In the genomic region with DNA sequence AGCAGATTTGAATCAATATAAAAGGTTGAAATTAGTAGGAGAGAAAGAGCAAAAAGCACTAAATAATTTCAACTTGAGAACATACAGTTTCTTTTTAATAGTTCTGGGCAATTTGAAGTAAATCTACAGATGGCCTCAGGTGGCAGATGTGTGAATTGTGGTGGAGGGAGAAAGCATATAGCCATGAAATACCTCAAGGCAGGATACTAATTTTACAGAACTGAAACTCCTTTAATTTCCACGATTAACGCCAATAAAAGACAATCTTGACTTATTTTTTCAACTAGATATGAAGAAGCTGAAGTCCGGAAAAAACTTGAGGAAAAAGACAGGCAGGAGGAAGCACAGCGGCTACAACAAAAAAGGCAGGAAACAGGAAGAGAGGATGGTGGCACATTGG, we compare ENCODE assay signal across 15 cellular contexts. TPM values are rescaled to one million over a fixed set of nuclear protein-coding genes. Genes with fewer than 3 reads are reported as not detected.
A peak's percentile ranks its signal among the peaks of the same experiment; 100 is the strongest.
DNase-seq lines count a peak whose midpoint lies in the region; ATAC-seq, FAIRE-seq and TF ChIP-seq lines count a peak whose summit lies in the region.
"Had no signal": no experiment of that assay in that cellular context is flagged by ENCODE, and none has a peak within 500 bp of the region (broad histone marks: within the 10 kb centered on the region; RNA-seq: fewer than 3 reads in every experiment).

No MANE protein-coding gene starts in this region.

- no peaks in the 10 kb centered on the region for H3K4me1 ChIP-seq in endodermal cell (ENCODE audit: control insufficient read depth, insufficient read depth, low read length)

- no peak overlapping the region for H3K9ac ChIP-seq in endodermal cell (ENCODE audit: extremely low read depth, low read length, poor library complexity, severe bottlenecking)

- H3K4me3 Mint-ChIP-seq in natural killer cell (no peak overlapping the region), endodermal cell (no peak overlapping the region)
- H3K4me3 Mint-ChIP-seq in natural killer cell treated with Interleukin-12 subunit alpha and Interleukin-12 subunit beta and Interleukin-15 and Interleukin-18, amount 100 ng/mL, for 72 hours: no peak overlapping the region
- no peak overlapping the region for H3K4me3 Mint-ChIP-seq in stimulated activated naive B cell treated with anti-CD40 and anti-IgM and Interleukin-4, amounts not matched to agents 10 μg/mL and 1 μg/mL and 100 μg/mL, for 72 hours

- H3K9me3 ChIP-seq in endodermal cell (ENCODE audit: control insufficient read depth, low read length): no peaks in the 10 kb centered on the region

- H3K36me3 Mint-ChIP-seq in natural killer cell: peaks cover 7% of the 10 kb centered on the region
- peaks cover 19% of the 10 kb centered on the region for H3K36me3 Mint-ChIP-seq in natural killer cell treated with Interleukin-12 subunit alpha and Interleukin-12 subunit beta and Interleukin-15 and Interleukin-18, amount 100 ng/mL, for 72 hours
- H3K36me3 Mint-ChIP-seq in endodermal cell (ENCODE audit: low read depth): peaks cover 59% of the 10 kb centered on the region
- H3K36me3 Mint-ChIP-seq in stimulated activated naive B cell treated with anti-CD40 and anti-IgM and Interleukin-4, amounts not matched to agents 10 μg/mL and 1 μg/mL and 100 μg/mL, for 72 hours: peaks cover 44 to 54% of the 10 kb centered on the region in 2 donors

- peaks cover 7 to 12% of the 10 kb centered on the region in 2 donors for H3K4me1 Mint-ChIP-seq in natural killer cell
- peaks cover 12 to 21% of the 10 kb centered on the region in 2 donors for H3K4me1 Mint-ChIP-seq in natural killer cell treated with Interleukin-12 subunit alpha and Interleukin-12 subunit beta and Interleukin-15 and Interleukin-18, amount 100 ng/mL, for 72 hours (ENCODE audit: low read depth in 2 of 2)
- H3K4me1 Mint-ChIP-seq in endodermal cell: peaks cover 8% of the 10 kb centered on the region
- H3K4me1 Mint-ChIP-seq in stimulated activated naive B cell treated with anti-CD40 and anti-IgM and Interleukin-4, amounts not matched to agents 10 μg/mL and 1 μg/mL and 100 μg/mL, for 72 hours: peaks cover 18 to 41% of the 10 kb centered on the region in 2 donors

- ATAC-seq in natural killer cell: no peak
- no peak for ATAC-seq in natural killer cell treated with Interleukin-12 subunit alpha and Interleukin-12 subunit beta and Interleukin-15 and Interleukin-18, amount 100 ng/mL, for 72 hours
- peak; percentile 38 to 55 for ATAC-seq in stimulated activated naive B cell treated with anti-CD40 and anti-IgM and Interleukin-4, amounts not matched to agents 10 μg/mL and 1 μg/mL and 100 μg/mL, for 72 hours (replicated peaks)
- ATAC-seq in GM18861 (IDR thresholded peaks at IDR 0.05; ENCODE audit: unreplicated experiment): no peak

- no peaks in the 10 kb centered on the region for H3K9me3 Mint-ChIP-seq in natural killer cell
- no peaks in the 10 kb centered on the region for H3K9me3 Mint-ChIP-seq in natural killer cell treated with Interleukin-12 subunit alpha and Interleukin-12 subunit beta and Interleukin-15 and Interleukin-18, amount 100 ng/mL, for 72 hours
- no peaks in the 10 kb centered on the region for H3K9me3 Mint-ChIP-seq in endodermal cell
- no peaks in the 10 kb centered on the region for H3K9me3 Mint-ChIP-seq in stimulated activated naive B cell treated with anti-CD40 and anti-IgM and Interleukin-4, amounts not matched to agents 10 μg/mL and 1 μg/mL and 100 μg/mL, for 72 hours

- no peak for FAIRE-seq in urothelium cell line (lab: Jason Lieb, UNC)

- DNase-seq in natural killer cell (no peak), NAMALWA (ENCODE audit: low spot score) (peak; percentile 15), endodermal cell (no peak), NCI-H345 treated with DMSO at 0.1 percent for 48 hours (lab: John Stamatoyannopoulos, UW; ENCODE audit: unreplicated experiment) (no peak), urothelium cell line (ENCODE audit: low spot score) (no peak)
- DNase-seq in natural killer cell treated with Interleukin-12 subunit alpha and Interleukin-12 subunit beta and Interleukin-15 and Interleukin-18, amount 100 ng/mL, for 72 hours (ENCODE audit: low spot score): no peak
- no peak for DNase-seq in stimulated activated naive B cell treated with anti-CD40 and anti-IgM and Interleukin-4, amounts not matched to agents 10 μg/mL and 1 μg/mL and 100 μg/mL, for 72 hours
- DNase-seq: ACHN, DMS 273 treated with DMSO at 0.1 percent for 48 hours, HCEC 1CT, NCI-H1048, NCI-H2227 treated with DMSO at 0.1 percent for 48 hours, NCI-H69, PC-9 had no signal

- no peaks in the 10 kb centered on the region for H3K27me3 ChIP-seq in endodermal cell (ENCODE audit: control insufficient read depth, insufficient read depth, low read length, poor library complexity, severe bottlenecking)

- H3K27me3 Mint-ChIP-seq in natural killer cell (ENCODE audit: low read depth in 2 of 2) (no peaks in the 10 kb centered on the region), endodermal cell (ENCODE audit: insufficient read depth) (no peaks in the 10 kb centered on the region)
- no peaks in the 10 kb centered on the region for H3K27me3 Mint-ChIP-seq in natural killer cell treated with Interleukin-12 subunit alpha and Interleukin-12 subunit beta and Interleukin-15 and Interleukin-18, amount 100 ng/mL, for 72 hours
- no peaks in the 10 kb centered on the region for H3K27me3 Mint-ChIP-seq in stimulated activated naive B cell treated with anti-CD40 and anti-IgM and Interleukin-4, amounts not matched to agents 10 μg/mL and 1 μg/mL and 100 μg/mL, for 72 hours

- intact Hi-C loops in natural killer cell (cut with micrococcal nuclease): no loop called here

- peak overlapping the region; percentile 67 to 68 for H3K27ac Mint-ChIP-seq in natural killer cell
- H3K27ac Mint-ChIP-seq in natural killer cell treated with Interleukin-12 subunit alpha and Interleukin-12 subunit beta and Interleukin-15 and Interleukin-18, amount 100 ng/mL, for 72 hours: no peak overlapping the region
- peak overlapping the region; percentile 62 for H3K27ac Mint-ChIP-seq in endodermal cell
- peak overlapping the region; percentile 75 for H3K27ac Mint-ChIP-seq in stimulated activated naive B cell treated with anti-CD40 and anti-IgM and Interleukin-4, amounts not matched to agents 10 μg/mL and 1 μg/mL and 100 μg/mL, for 72 hours

- 96 to 100% methylated on average over 2 to 4 of the region's 4 CpGs for WGBS in endodermal cell (ENCODE audit: insufficient coverage in 1 of 2, insufficient read length in 1 of 2), 2 experiments

- H3K4me3 ChIP-seq in endodermal cell (ENCODE audit: low read length): no peak overlapping the region
- H3K4me3 ChIP-seq: PC-9 had no signal

- H3K27ac ChIP-seq in endodermal cell (ENCODE audit: low read depth, low read length): no peak overlapping the region
- H3K27ac ChIP-seq: PC-9 had no signal

- TF ChIP-seq CTCF in natural killer cell (IDR thresholded peaks at IDR 0.05) (no peak), endodermal cell (conservative IDR thresholded peaks at IDR 0.05) (no peak)

- H3K36me3 ChIP-seq in endodermal cell (ENCODE audit: control insufficient read depth, insufficient read depth, low read length): peaks cover 82% of the 10 kb centered on the region

RNA-seq across cellular contexts. Expression of a gene that starts 34.5 kb away (rescaled TPM):
- total RNA-seq in natural killer cell: 10 to 100 TPM; 81.0 to 87.7 (median 81.4) TPM
- total RNA-seq in natural killer cell treated with Interleukin-12 subunit alpha and Interleukin-12 subunit beta and Interleukin-15 and Interleukin-18, amount 100 ng/mL, for 72 hours: 10 to 100 TPM; 61.1 to 72.0 TPM
- total RNA-seq in endodermal cell: 10 to 100 TPM; 71.1 to 74.3 TPM
- 40.5 TPM for polyA plus RNA-seq in endodermal cell (2013, experiment 1 of 2)
- polyA plus RNA-seq in endodermal cell (2013, experiment 2 of 2): 38.2 TPM

Comparison
In these comparisons a context has a peak if more than half of its experiments do, and no peak if none do; other contexts are left out.
1. H3K27ac Mint-ChIP-seq: peak in natural killer cell (2 of 2), endodermal cell (single experiment) and stimulated activated naive B cell treated with anti-CD40 and anti-IgM and Interleukin-4, amounts not matched to agents 10 μg/mL and 1 μg/mL and 100 μg/mL, for 72 hours (single experiment); none in natural killer cell treated with Interleukin-12 subunit alpha and Interleukin-12 subunit beta and Interleukin-15 and Interleukin-18, amount 100 ng/mL, for 72 hours (0 of 2).
2. ATAC-seq: peak in stimulated activated naive B cell treated with anti-CD40 and anti-IgM and Interleukin-4, amounts not matched to agents 10 μg/mL and 1 μg/mL and 100 μg/mL, for 72 hours (2 of 2); none in natural killer cell (0 of 3), natural killer cell treated with Interleukin-12 subunit alpha and Interleukin-12 subunit beta and Interleukin-15 and Interleukin-18, amount 100 ng/mL, for 72 hours (0 of 2) and GM18861 (single experiment).